In the genomic region with DNA sequence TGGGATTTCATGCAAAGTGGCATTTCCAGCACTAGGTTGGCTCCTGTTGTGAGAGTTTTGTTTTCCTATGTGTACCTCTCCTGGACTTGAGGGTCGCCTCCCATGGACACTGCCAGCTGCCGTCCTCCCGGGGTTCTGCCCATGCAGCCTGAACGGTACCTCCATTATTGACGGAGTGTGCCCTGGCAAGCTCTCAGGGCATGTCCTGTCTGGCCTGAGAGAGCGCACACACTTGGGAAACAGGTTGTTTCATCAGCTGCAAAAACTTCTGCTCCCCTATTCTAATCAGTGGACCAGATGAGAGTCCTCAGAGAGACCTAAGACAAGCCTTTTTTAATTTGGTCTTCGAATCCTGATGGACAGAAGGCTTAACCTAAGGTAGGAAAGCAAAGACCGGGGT, we compare ENCODE assay signal across 19 cellular contexts. TPM values are rescaled to one million over a fixed set of nuclear protein-coding genes. Genes with fewer than 3 reads are reported as not detected.
DNase-seq lines count a peak whose midpoint lies in the region; ATAC-seq and TF ChIP-seq lines count a peak whose summit lies in the region.
"Had no signal": no experiment of that assay in that cellular context is flagged by ENCODE, and none has a peak within 500 bp of the region (broad histone marks: within the 10 kb centered on the region; RNA-seq: fewer than 3 reads in every experiment).

No MANE protein-coding gene starts in this region.

- H3K4me3 ChIP-seq in RWPE2 (ENCODE audit: severe bottlenecking) = no peak overlapping the region
- no peak overlapping the region for H3K4me3 ChIP-seq in prostate gland
- H3K4me3 ChIP-seq in right atrium auricular region = no peak overlapping the region
- H3K4me3 ChIP-seq: GM23248, HAP-1, Peyer's patch had no signal

- TF ChIP-seq CTCF in RWPE2 (IDR thresholded peaks at IDR 0.05; ENCODE audit: poor library complexity, severe bottlenecking) (no peak), prostate gland (IDR thresholded peaks at IDR 0.05) (no peak), right atrium auricular region (IDR thresholded peaks at IDR 0.05) (no peak)

- ATAC-seq in RWPE2 (ENCODE audit: low read depth) = peak; percentile 65
- ATAC-seq in left colon = no peak
- ATAC-seq in GM18873 (IDR thresholded peaks at IDR 0.05; ENCODE audit: low FRiP score, unreplicated experiment) = no peak

- H3K27me3 ChIP-seq in RWPE2 (ENCODE audit: insufficient read depth, poor library complexity, severe bottlenecking) (no peaks in the 10 kb centered on the region), prostate gland (replicated peaks; ENCODE audit: insufficient read depth) (no peaks in the 10 kb centered on the region), right atrium auricular region (no peaks in the 10 kb centered on the region)
- H3K27me3 ChIP-seq: Peyer's patch had no signal

- DNase-seq in DMS 273 (lab: John Stamatoyannopoulos, UW; ENCODE audit: unreplicated experiment) (peak; percentile 55), DMS 273 treated with DMSO at 0.1 percent for 48 hours (lab: John Stamatoyannopoulos, UW) (no peak), RWPE2 (ENCODE audit: low spot score) (no peak), epithelial cell of prostate (ENCODE audit: low read depth, low spot score) (no peak), prostate gland (ENCODE audit: low spot score) (peak; percentile 63), right atrium auricular region (ENCODE audit: low spot score) (no peak), left colon (no peak)
- DNase-seq: GF-D8, GM23248, IMR-90, NCI-H1417 treated with DMSO at 0.1 percent for 48 hours, NCI-H1930, NCI-H526, Peyer's patch, SHP77, SK-N-SH had no signal

- peaks cover 8% of the 10 kb centered on the region for H3K4me1 ChIP-seq in RWPE2 (ENCODE audit: insufficient read depth, poor library complexity, severe bottlenecking)
- H3K4me1 ChIP-seq in prostate gland (replicated peaks) = no peaks in the 10 kb centered on the region
- H3K4me1 ChIP-seq in right atrium auricular region = no peaks in the 10 kb centered on the region
- H3K4me1 ChIP-seq: HAP-1 had no signal

- TF ChIP-seq POLR2A in prostate gland (IDR thresholded peaks at IDR 0.05) = no peak

- WGBS in prostate gland = 53% methylated on average over 8 of the region's 8 CpGs

- intact Hi-C loops in prostate gland (cut with DNase I) = no loop called here
- intact Hi-C loops in left colon (cut with DNase I, micrococcal nuclease) = no loop called here

- H3K27ac ChIP-seq in RWPE2 (ENCODE audit: poor library complexity, severe bottlenecking) = no peak overlapping the region
- H3K27ac ChIP-seq in epithelial cell of prostate = peak overlapping the region; percentile 57
- no peak overlapping the region for H3K27ac ChIP-seq in prostate gland
- H3K27ac ChIP-seq in right atrium auricular region = no peak overlapping the region
- H3K27ac ChIP-seq: 22Rv1, GM23248, Peyer's patch had no signal

- H3K36me3 ChIP-seq in RWPE2 (ENCODE audit: low read depth) (no peaks in the 10 kb centered on the region), prostate gland (no peaks in the 10 kb centered on the region), right atrium auricular region (no peaks in the 10 kb centered on the region)
- H3K36me3 ChIP-seq: HAP-1, Peyer's patch had no signal

- H3K9me3 ChIP-seq in RWPE2 (ENCODE audit: severe bottlenecking) (peaks cover 2% of the 10 kb centered on the region), prostate gland (no peaks in the 10 kb centered on the region), right atrium auricular region (no peaks in the 10 kb centered on the region)
- H3K9me3 ChIP-seq: HAP-1, Peyer's patch, SK-N-SH had no signal

RNA-seq across cellular contexts. Expression of a gene that starts 56.6 kb away (rescaled TPM):
- total RNA-seq in prostate gland = 100 to 1,000 TPM in 1 of 2 donors, 10 to 100 TPM in 1; 12.2 to 117 TPM
- total RNA-seq in right atrium auricular region = 100 to 1,000 TPM in 1 of 2 donors, 1 to 10 TPM in 1; 7.8 to 203 TPM
- 1 to 10 TPM in 1 of 2 donors, under 1 TPM in 1; 0.76 to 2.7 TPM for total RNA-seq in left colon
- total RNA-seq: GM23248 had no signal

Comparison
In these comparisons a context has a peak if more than half of its experiments do, and no peak if none do; other contexts are left out.
1. DNase-seq: peak in DMS 273 (single experiment) and prostate gland (single experiment); none in DMS 273 treated with DMSO at 0.1 percent for 48 hours (single experiment), RWPE2 (single experiment), epithelial cell of prostate (single experiment), right atrium auricular region (single experiment) and left colon (0 of 2).